9 cellular contexts compared by ENCODE assay signal in the genomic region with DNA sequence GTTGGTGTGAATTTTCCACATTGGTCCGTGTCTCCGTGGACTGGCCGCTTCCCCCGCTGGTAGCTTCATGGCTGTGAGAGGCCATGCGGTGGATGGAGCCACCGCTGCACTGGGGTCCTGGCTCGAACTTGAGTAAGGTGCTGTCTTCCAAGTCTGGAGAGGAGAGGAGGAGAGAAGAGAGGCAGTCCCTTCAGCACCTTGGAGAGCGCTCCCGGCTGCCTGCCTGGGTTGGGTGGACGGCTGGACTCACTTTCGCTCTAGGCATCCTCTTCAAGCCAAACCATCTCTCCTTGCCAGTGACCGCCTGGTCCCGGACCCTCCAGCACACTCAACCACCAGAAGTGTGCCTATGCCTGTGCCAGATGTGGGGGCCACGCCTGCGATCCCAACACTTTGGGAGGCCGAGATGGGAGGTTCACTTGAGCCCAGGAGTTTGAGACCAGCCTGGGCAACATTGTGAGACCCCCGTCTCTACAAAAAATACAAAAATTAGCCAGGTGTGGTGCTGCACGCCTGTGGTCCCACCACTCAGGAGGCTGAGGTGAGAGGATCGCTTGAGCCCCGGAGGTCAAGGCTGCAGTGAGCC. TPM values are rescaled to one million over a fixed set of nuclear protein-coding genes. Genes with fewer than 3 reads are reported as not detected.
DNase-seq lines count a peak whose midpoint lies in the region; ATAC-seq and TF ChIP-seq lines count a peak whose summit lies in the region.
"Had no signal": no experiment of that assay in that cellular context is flagged by ENCODE, and none has a peak within 500 bp of the region (broad histone marks: within the 10 kb centered on the region; RNA-seq: fewer than 3 reads in every experiment).

No MANE protein-coding gene starts in this region.

- DNase-seq in GOT3 (lab: John Stamatoyannopoulos, UW) (peak; percentile 36), RWPE2 (ENCODE audit: low spot score) (no peak), T47D (ENCODE audit: low read depth in 1 of 2, low spot score in 1 of 2) (peak; percentile 89 to 99), lower lobe of right lung (no peak), NCI-H1105 (lab: John Stamatoyannopoulos, UW) (no peak)

- intact Hi-C loops in lower lobe of right lung (cut with DNase I): no loop called here

- H3K9me3 ChIP-seq in RWPE2 (ENCODE audit: severe bottlenecking) (no peaks in the 10 kb centered on the region), lower lobe of right lung (no peaks in the 10 kb centered on the region)
- H3K9me3 ChIP-seq: uterus had no signal

- H3K4me3 ChIP-seq in RWPE2 (ENCODE audit: severe bottlenecking) (no peak overlapping the region), lower lobe of right lung (no peak overlapping the region)
- H3K4me3 ChIP-seq: uterus had no signal

- TF ChIP-seq CTCF in RWPE2 (IDR thresholded peaks at IDR 0.05; ENCODE audit: poor library complexity, severe bottlenecking) (no peak), lower lobe of right lung (IDR thresholded peaks at IDR 0.05) (no peak)

- H3K27me3 ChIP-seq in RWPE2 (ENCODE audit: insufficient read depth, poor library complexity, severe bottlenecking) (peaks cover 29% of the 10 kb centered on the region), lower lobe of right lung (ENCODE audit: low read depth) (peaks cover 60% of the 10 kb centered on the region)

- in situ Hi-C loops in T47D (cut with HindIII; ENCODE audit: low pct_unique_long_range_greater_than_20kb, low sequenced_read_pairs): no loop called here

- H3K36me3 ChIP-seq in RWPE2 (ENCODE audit: low read depth) (no peaks in the 10 kb centered on the region), lower lobe of right lung (no peaks in the 10 kb centered on the region)
- H3K36me3 ChIP-seq: uterus had no signal

- ATAC-seq in RWPE2 (ENCODE audit: low read depth) (peak; percentile 66; the same call in 2 of the 3 replicates), lower lobe of right lung (peak; percentile 40 to 56), GM21381 (IDR thresholded peaks at IDR 0.05; ENCODE audit: unreplicated experiment) (no peak), HG02759 (IDR thresholded peaks at IDR 0.05; ENCODE audit: unreplicated experiment) (no peak), GM21825 (IDR thresholded peaks at IDR 0.05; ENCODE audit: unreplicated experiment) (no peak)

- H3K4me1 ChIP-seq in RWPE2 (ENCODE audit: insufficient read depth, poor library complexity, severe bottlenecking): no peaks in the 10 kb centered on the region
- H3K4me1 ChIP-seq in lower lobe of right lung: no peaks in the 10 kb centered on the region
- H3K4me1 ChIP-seq: uterus had no signal

- H3K27ac ChIP-seq in RWPE2 (ENCODE audit: poor library complexity, severe bottlenecking): no peak overlapping the region
- H3K27ac ChIP-seq in lower lobe of right lung: no peak overlapping the region
- H3K27ac ChIP-seq: uterus had no signal

RNA-seq across cellular contexts. Expression of gene JPH3, which starts 6.2 kb away (rescaled TPM):
- total RNA-seq in lower lobe of right lung: 0.12 TPM

Comparison
In these comparisons a context has a peak if more than half of its experiments do, and no peak if none do; other contexts are left out.
1. DNase-seq: peak in GOT3 (single experiment) and T47D (2 of 2); none in RWPE2 (single experiment), lower lobe of right lung (single experiment) and NCI-H1105 (single experiment).
2. ATAC-seq: peak in RWPE2 (single experiment) and lower lobe of right lung (2 of 2); none in GM21381 (single experiment), HG02759 (single experiment) and GM21825 (single experiment).